22 cellular contexts compared by ENCODE assay signal in the genomic region with DNA sequence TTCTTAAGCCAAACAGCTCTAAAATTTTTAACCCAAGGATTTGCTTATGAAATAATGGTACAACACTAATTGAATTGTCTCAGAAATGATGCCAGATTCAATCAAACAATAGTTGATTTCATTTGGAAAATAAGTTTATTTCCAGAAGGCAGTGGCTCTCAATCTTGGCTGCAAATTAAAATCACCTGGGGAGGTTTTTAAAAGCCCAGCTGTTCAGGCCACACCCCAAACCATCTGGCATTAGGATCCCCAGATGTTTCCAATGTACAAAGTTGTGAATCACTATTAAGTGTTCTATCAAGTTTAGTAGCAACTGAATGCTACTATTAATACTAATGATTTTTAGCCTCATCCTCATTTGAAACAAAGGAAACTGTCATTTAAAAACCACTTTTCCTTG. TPM values are rescaled to one million over a fixed set of nuclear protein-coding genes. Genes with fewer than 3 reads are reported as not detected.
A peak's percentile ranks its signal among the peaks of the same experiment; 100 is the strongest.
DNase-seq lines count a peak whose midpoint lies in the region; ATAC-seq and TF ChIP-seq lines count a peak whose summit lies in the region.
"Had no signal": no experiment of that assay in that cellular context is flagged by ENCODE, and none has a peak within 500 bp of the region (broad histone marks: within the 10 kb centered on the region; RNA-seq: fewer than 3 reads in every experiment).

No MANE protein-coding gene starts in this region.

- H3K36me3 Mint-ChIP-seq in activated CD4-positive, alpha-beta T cell treated with anti-CD3 and anti-CD28 coated beads for 36 hours (ENCODE audit: low read depth), result peaks cover 63% of the 10 kb centered on the region
- H3K36me3 Mint-ChIP-seq in activated CD4-positive, alpha-beta T cell treated with anti-CD3 and anti-CD28 coated beads, Interleukin-2, amount 10 ng/mL, durations not matched to agents 24 days and 14 days (ENCODE audit: low read depth), result peaks cover 59% of the 10 kb centered on the region
- peaks cover 69% of the 10 kb centered on the region for H3K36me3 Mint-ChIP-seq in stimulated activated memory B cell treated with anti-CD40 and anti-IgM and Interleukin-4, amounts not matched to agents 10 μg/mL and 1 μg/mL and 100 μg/mL, for 72 hours

- peak overlapping the region; percentile 37 for H3K27ac Mint-ChIP-seq in activated CD4-positive, alpha-beta T cell treated with anti-CD3 and anti-CD28 coated beads for 36 hours
- no peak overlapping the region for H3K27ac Mint-ChIP-seq in activated CD4-positive, alpha-beta T cell treated with anti-CD3 and anti-CD28 coated beads, Interleukin-2, amount 10 ng/mL, durations not matched to agents 24 days and 14 days
- peak overlapping the region; percentile 38 for H3K27ac Mint-ChIP-seq in stimulated activated memory B cell treated with anti-CD40 and anti-IgM and Interleukin-4, amounts not matched to agents 10 μg/mL and 1 μg/mL and 100 μg/mL, for 72 hours
- H3K27ac Mint-ChIP-seq: nephron; stimulated activated naive CD8-positive, alpha-beta T cell treated with anti-CD3 and anti-CD28 coated beads, Interleukin-15, Interleukin-2, amounts not matched to agents 100 ng/mL and 50 ng/mL, for 24 hours had no signal

- intact Hi-C loops in activated CD4-positive, alpha-beta T cell treated with anti-CD3 and anti-CD28 coated beads for 36 hours (cut with DNase I, micrococcal nuclease), result no loop called here
- intact Hi-C loops in activated CD4-positive, alpha-beta T cell treated with anti-CD3 and anti-CD28 coated beads, Interleukin-2, amount 10 ng/mL, durations not matched to agents 24 days and 14 days (cut with micrococcal nuclease), result loop anchor here (2.0 kb wide), 1 partner anchor 23 kb away; a partner anchor contains a TSS

- CTCF ChIA-PET in activated CD4-positive, alpha-beta T cell treated with anti-CD3 and anti-CD28 coated beads for 36 hours (lab: Charles Lee), result interaction anchor here (0.6 kb wide), 1 partner anchor 63 kb away, joined by 3 read pairs; no protein-coding TSS in a partner anchor

- H3K4me1 Mint-ChIP-seq in activated CD4-positive, alpha-beta T cell treated with anti-CD3 and anti-CD28 coated beads for 36 hours, result peaks cover 17% of the 10 kb centered on the region
- peaks cover 7% of the 10 kb centered on the region for H3K4me1 Mint-ChIP-seq in activated CD4-positive, alpha-beta T cell treated with anti-CD3 and anti-CD28 coated beads, Interleukin-2, amount 10 ng/mL, durations not matched to agents 24 days and 14 days
- H3K4me1 Mint-ChIP-seq in stimulated activated memory B cell treated with anti-CD40 and anti-IgM and Interleukin-4, amounts not matched to agents 10 μg/mL and 1 μg/mL and 100 μg/mL, for 72 hours, result peaks cover 12% of the 10 kb centered on the region
- H3K4me1 Mint-ChIP-seq: nephron had no signal

- H3K4me3 Mint-ChIP-seq in activated CD4-positive, alpha-beta T cell treated with anti-CD3 and anti-CD28 coated beads for 36 hours, result no peak overlapping the region
- H3K4me3 Mint-ChIP-seq in activated CD4-positive, alpha-beta T cell treated with anti-CD3 and anti-CD28 coated beads, Interleukin-2, amount 10 ng/mL, durations not matched to agents 24 days and 14 days, result no peak overlapping the region
- no peak overlapping the region for H3K4me3 Mint-ChIP-seq in stimulated activated memory B cell treated with anti-CD40 and anti-IgM and Interleukin-4, amounts not matched to agents 10 μg/mL and 1 μg/mL and 100 μg/mL, for 72 hours
- H3K4me3 Mint-ChIP-seq: nephron; stimulated activated naive CD8-positive, alpha-beta T cell treated with anti-CD3 and anti-CD28 coated beads, Interleukin-15, Interleukin-2, amounts not matched to agents 100 ng/mL and 50 ng/mL, for 24 hours had no signal

- ATAC-seq in activated CD4-positive, alpha-beta T cell treated with anti-CD3 and anti-CD28 coated beads for 36 hours, result no peak
- peak; percentile 37; the same call in 1 of the 3 replicates for ATAC-seq in SK-N-SH treated with all-trans-retinoic acid at 6 μM for 48 hours
- no peak for ATAC-seq in stimulated activated memory B cell treated with anti-CD40 and anti-IgM and Interleukin-4, amounts not matched to agents 10 μg/mL and 1 μg/mL and 100 μg/mL, for 72 hours
- no peak for ATAC-seq in HG02981 (IDR thresholded peaks at IDR 0.05; ENCODE audit: unreplicated experiment)
- ATAC-seq: HCT116 had no signal

- no peaks in the 10 kb centered on the region for H3K27me3 Mint-ChIP-seq in activated CD4-positive, alpha-beta T cell treated with anti-CD3 and anti-CD28 coated beads for 36 hours
- no peaks in the 10 kb centered on the region for H3K27me3 Mint-ChIP-seq in activated CD4-positive, alpha-beta T cell treated with anti-CD3 and anti-CD28 coated beads, Interleukin-2, amount 10 ng/mL, durations not matched to agents 24 days and 14 days
- no peaks in the 10 kb centered on the region for H3K27me3 Mint-ChIP-seq in stimulated activated memory B cell treated with anti-CD40 and anti-IgM and Interleukin-4, amounts not matched to agents 10 μg/mL and 1 μg/mL and 100 μg/mL, for 72 hours
- H3K27me3 Mint-ChIP-seq: stimulated activated naive CD8-positive, alpha-beta T cell treated with anti-CD3 and anti-CD28 coated beads, Interleukin-15, Interleukin-2, amounts not matched to agents 100 ng/mL and 50 ng/mL, for 24 hours had no signal

- POLR2A ChIA-PET in activated CD4-positive, alpha-beta T cell treated with anti-CD3 and anti-CD28 coated beads for 36 hours (lab: Charles Lee), result no interaction called here

- H3K9me3 Mint-ChIP-seq in activated CD4-positive, alpha-beta T cell treated with anti-CD3 and anti-CD28 coated beads for 36 hours (ENCODE audit: low read depth), result peaks cover 4% of the 10 kb centered on the region
- no peaks in the 10 kb centered on the region for H3K9me3 Mint-ChIP-seq in activated CD4-positive, alpha-beta T cell treated with anti-CD3 and anti-CD28 coated beads, Interleukin-2, amount 10 ng/mL, durations not matched to agents 24 days and 14 days
- H3K9me3 Mint-ChIP-seq in stimulated activated memory B cell treated with anti-CD40 and anti-IgM and Interleukin-4, amounts not matched to agents 10 μg/mL and 1 μg/mL and 100 μg/mL, for 72 hours, result peaks cover 7% of the 10 kb centered on the region
- H3K9me3 Mint-ChIP-seq: stimulated activated naive CD8-positive, alpha-beta T cell treated with anti-CD3 and anti-CD28 coated beads, Interleukin-15, Interleukin-2, amounts not matched to agents 100 ng/mL and 50 ng/mL, for 24 hours had no signal

- DNase-seq in activated CD4-positive, alpha-beta T cell treated with anti-CD3 and anti-CD28 coated beads for 36 hours, result no peak
- no peak for DNase-seq in activated CD4-positive, alpha-beta T cell treated with anti-CD3 and anti-CD28 coated beads, Interleukin-2, amount 10 ng/mL, durations not matched to agents 24 days and 14 days
- DNase-seq in fibroblast of gingiva (ENCODE audit: low read depth) (peak; percentile 34), OCI-M1 (lab: John Stamatoyannopoulos, UW) (no peak), NCI-H2107 (lab: John Stamatoyannopoulos, UW) (no peak)
- DNase-seq: 8988T; activated CD4-positive, alpha-beta T cell treated with anti-CD3 and anti-CD28 coated beads for 4 hours; activated effector memory CD4-positive, alpha-beta T cell treated with anti-CD3 and anti-CD28 coated beads, Interleukin-2, amount 50 U/mL, for 16 hours; anterior cingulate cortex; DMS153; effector CD4-positive, alpha-beta T cell; hypothalamus; NCI-H1694 treated with DMSO at 0.1 percent for 48 hours; NCI-H446; posterior cingulate gyrus; transverse colon had no signal

TF ChIP-seq in SK-N-SH treated with all-trans-retinoic acid at 6 μM for 48 hours, 23 proteins besides CTCF, POLR2A, EP300 and RAD21 (continues in another document):
- TF ChIP-seq, protein P1, sequence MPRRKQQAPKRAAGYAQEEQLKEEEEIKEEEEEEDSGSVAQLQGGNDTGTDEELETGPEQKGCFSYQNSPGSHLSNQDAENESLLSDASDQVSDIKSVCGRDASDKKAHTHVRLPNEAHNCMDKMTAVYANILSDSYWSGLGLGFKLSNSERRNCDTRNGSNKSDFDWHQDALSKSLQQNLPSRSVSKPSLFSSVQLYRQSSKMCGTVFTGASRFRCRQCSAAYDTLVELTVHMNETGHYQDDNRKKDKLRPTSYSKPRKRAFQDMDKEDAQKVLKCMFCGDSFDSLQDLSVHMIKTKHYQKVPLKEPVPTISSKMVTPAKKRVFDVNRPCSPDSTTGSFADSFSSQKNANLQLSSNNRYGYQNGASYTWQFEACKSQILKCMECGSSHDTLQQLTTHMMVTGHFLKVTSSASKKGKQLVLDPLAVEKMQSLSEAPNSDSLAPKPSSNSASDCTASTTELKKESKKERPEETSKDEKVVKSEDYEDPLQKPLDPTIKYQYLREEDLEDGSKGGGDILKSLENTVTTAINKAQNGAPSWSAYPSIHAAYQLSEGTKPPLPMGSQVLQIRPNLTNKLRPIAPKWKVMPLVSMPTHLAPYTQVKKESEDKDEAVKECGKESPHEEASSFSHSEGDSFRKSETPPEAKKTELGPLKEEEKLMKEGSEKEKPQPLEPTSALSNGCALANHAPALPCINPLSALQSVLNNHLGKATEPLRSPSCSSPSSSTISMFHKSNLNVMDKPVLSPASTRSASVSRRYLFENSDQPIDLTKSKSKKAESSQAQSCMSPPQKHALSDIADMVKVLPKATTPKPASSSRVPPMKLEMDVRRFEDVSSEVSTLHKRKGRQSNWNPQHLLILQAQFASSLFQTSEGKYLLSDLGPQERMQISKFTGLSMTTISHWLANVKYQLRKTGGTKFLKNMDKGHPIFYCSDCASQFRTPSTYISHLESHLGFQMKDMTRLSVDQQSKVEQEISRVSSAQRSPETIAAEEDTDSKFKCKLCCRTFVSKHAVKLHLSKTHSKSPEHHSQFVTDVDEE (CRISPR knock-in tag; IDR thresholded peaks at IDR 0.05), result no peak
- no peak for TF ChIP-seq ZNF565 (CRISPR knock-in tag; conservative IDR thresholded peaks at IDR 0.05; ENCODE audit: low read depth)
- no peak for TF ChIP-seq ESRRG (CRISPR knock-in tag; IDR thresholded peaks at IDR 0.05)
- TF ChIP-seq ZNF8 (CRISPR knock-in tag; IDR thresholded peaks at IDR 0.05), result no peak

RNA-seq across cellular contexts. Expression of a gene that starts 22.2 kb away (rescaled TPM):
- total RNA-seq in activated CD4-positive, alpha-beta T cell treated with anti-CD3 and anti-CD28 coated beads for 36 hours, result 10 to 100 TPM; 11.7 to 15.3 TPM
- 18.3 and 19.7 TPM in 2 replicates for total RNA-seq in activated CD4-positive, alpha-beta T cell treated with anti-CD3 and anti-CD28 coated beads, Interleukin-2, amount 10 ng/mL, durations not matched to agents 24 days and 14 days

RNA-seq across cellular contexts. Expression of a gene that starts 44.6 kb away (rescaled TPM):
- 1 to 10 TPM; 6.2 to 7.5 TPM for total RNA-seq in activated CD4-positive, alpha-beta T cell treated with anti-CD3 and anti-CD28 coated beads for 36 hours
- total RNA-seq in activated CD4-positive, alpha-beta T cell treated with anti-CD3 and anti-CD28 coated beads, Interleukin-2, amount 10 ng/mL, durations not matched to agents 24 days and 14 days, result 8.1 TPM in 2 replicates
